ENCODE assay signal across 21 cellular contexts in genomic region chr22:49380828-49381114, GRCh38.
"Had no signal": no experiment of that assay in that cellular context is flagged by ENCODE, and none has a peak within 500 bp of the region (broad histone marks: within the 10 kb centered on the region; RNA-seq: fewer than 3 reads in every experiment).

No MANE protein-coding gene starts in this region.

- H3K4me3 Mint-ChIP-seq: activated naive CD4-positive, alpha-beta T cell treated with anti-CD3 and anti-CD28 coated beads for 36 hours; activated naive CD8-positive, alpha-beta T cell treated with anti-CD3 and anti-CD28 coated beads, Interleukin-2, amount 50 U/mL, for 24 hours; immature natural killer cell; neural crest cell; stimulated activated effector memory CD8-positive, alpha-beta T cell treated with anti-CD3 and anti-CD28 coated beads, Interleukin-12 subunit alpha, Interleukin-12 subunit beta, amount 100 ng/mL, for 72 hours had no signal

- H3K36me3 Mint-ChIP-seq: immature natural killer cell; stimulated activated effector memory CD8-positive, alpha-beta T cell treated with anti-CD3 and anti-CD28 coated beads, Interleukin-12 subunit alpha, Interleukin-12 subunit beta, amount 100 ng/mL, for 72 hours had no signal

- H3K4me3 ChIP-seq: gastrocnemius medialis, heart left ventricle, lower lobe of right lung, ovary, sigmoid colon, thyroid gland, vagina had no signal

- H3K27ac Mint-ChIP-seq: activated naive CD4-positive, alpha-beta T cell treated with anti-CD3 and anti-CD28 coated beads for 36 hours; activated naive CD8-positive, alpha-beta T cell treated with anti-CD3 and anti-CD28 coated beads, Interleukin-2, amount 50 U/mL, for 24 hours; activated T-helper 2 cell treated with anti-CD3 and anti-CD28 coated beads, Interferon-gamma antibody, Interleukin-2, Interleukin-4, amounts not matched to agents 10 μg/mL and 5 μg/mL and 100 μg/mL, durations not matched to agents 14 hours and 24 hours and 36 hours; immature natural killer cell; stimulated activated effector memory CD8-positive, alpha-beta T cell treated with anti-CD3 and anti-CD28 coated beads, Interleukin-12 subunit alpha, Interleukin-12 subunit beta, amount 100 ng/mL, for 72 hours had no signal

- H3K36me3 ChIP-seq: gastrocnemius medialis, heart left ventricle, lower lobe of right lung, ovary, sigmoid colon, thyroid gland, vagina had no signal

- H3K4me1 ChIP-seq: gastrocnemius medialis, heart left ventricle, lower lobe of right lung, sigmoid colon, thyroid gland, vagina had no signal

- H3K27me3 ChIP-seq: ovary, thyroid gland, vagina had no signal

- DNase-seq: activated naive CD4-positive, alpha-beta T cell treated with anti-CD3 and anti-CD28 coated beads for 36 hours; activated naive CD8-positive, alpha-beta T cell treated with anti-CD3 and anti-CD28 coated beads, Interleukin-2, amount 50 U/mL, for 24 hours; cerebellar nuclear complex; dermis blood vessel endothelial cell; erythroblast; gastrocnemius medialis; heart left ventricle; immature natural killer cell; left colon; lower lobe of right lung; midbrain; ovary; sigmoid colon; stimulated activated CD4-positive, alpha-beta T cell treated with anti-CD3 and anti-CD28 coated beads, Interleukin-2, amount 100 ng/mL, for 24 hours; T1000; thyroid gland had no signal

- H3K4me1 Mint-ChIP-seq: activated naive CD8-positive, alpha-beta T cell treated with anti-CD3 and anti-CD28 coated beads, Interleukin-2, amount 50 U/mL, for 24 hours; immature natural killer cell; neural crest cell; stimulated activated effector memory CD8-positive, alpha-beta T cell treated with anti-CD3 and anti-CD28 coated beads, Interleukin-12 subunit alpha, Interleukin-12 subunit beta, amount 100 ng/mL, for 72 hours had no signal

- H3K9me3 Mint-ChIP-seq: immature natural killer cell, neural crest cell had no signal

- ATAC-seq: activated CD4-positive, CD25-positive, alpha-beta regulatory T cell treated with anti-CD3 and anti-CD28 coated beads, Interleukin-2, amount 50 U/mL, for 24 hours; activated naive CD8-positive, alpha-beta T cell treated with anti-CD3 and anti-CD28 coated beads, Interleukin-2, amount 50 U/mL, for 24 hours; gastrocnemius medialis; heart left ventricle; left colon; lower lobe of right lung; stimulated activated effector memory CD8-positive, alpha-beta T cell treated with anti-CD3 and anti-CD28 coated beads, Interleukin-12 subunit alpha, Interleukin-12 subunit beta, amount 100 ng/mL, for 72 hours had no signal

- H3K27ac ChIP-seq: gastrocnemius medialis, heart left ventricle, lower lobe of right lung, ovary, sigmoid colon, thyroid gland, vagina had no signal

- H3K9me3 ChIP-seq: gastrocnemius medialis, heart left ventricle, lower lobe of right lung, ovary, sigmoid colon, thyroid gland, vagina had no signal
